ENCODE assay signal across 12 cellular contexts in the genomic region with DNA sequence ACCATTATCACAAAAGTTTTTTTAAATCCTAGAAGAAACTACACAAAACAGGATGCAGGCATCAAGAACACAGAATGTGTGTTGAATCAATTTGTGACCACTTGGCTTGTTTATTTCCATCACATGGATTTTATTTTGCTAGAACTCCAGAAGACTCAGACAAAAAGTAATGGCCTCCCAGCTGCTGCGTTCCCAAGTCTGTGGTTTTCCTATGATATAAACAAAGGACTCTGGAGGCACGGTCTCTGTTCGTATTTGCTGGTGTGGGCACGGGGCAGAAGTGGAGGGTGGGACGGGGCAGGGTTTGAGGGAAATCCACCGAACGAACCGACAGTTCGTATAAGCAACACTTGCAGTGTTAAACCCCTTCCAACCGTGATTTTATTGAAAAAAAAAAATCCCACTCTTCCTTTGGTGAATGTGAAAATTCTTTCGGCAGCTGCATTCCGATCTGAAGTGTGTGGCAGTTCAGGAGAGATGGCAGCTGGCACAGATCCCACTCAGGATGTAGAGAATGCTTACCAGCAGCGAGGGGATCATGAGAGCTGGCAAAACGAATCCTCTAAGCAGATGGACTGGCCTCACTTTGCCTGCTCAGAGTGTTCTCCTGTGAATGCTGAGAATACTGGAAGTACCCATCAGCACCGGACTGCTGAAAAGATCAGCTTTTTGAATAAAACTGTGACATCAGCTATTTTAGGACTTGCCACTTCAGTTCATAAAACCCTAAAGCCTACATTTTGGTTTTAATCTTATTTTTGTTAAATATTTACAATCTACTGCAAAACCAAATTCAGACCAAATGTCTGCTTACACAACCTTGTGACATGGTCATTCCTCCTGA.
DNase-seq lines count a peak whose midpoint lies in the region; ATAC-seq, FAIRE-seq and TF ChIP-seq lines count a peak whose summit lies in the region.
"Had no signal": no experiment of that assay in that cellular context is flagged by ENCODE, and none has a peak within 500 bp of the region (broad histone marks: within the 10 kb centered on the region; RNA-seq: fewer than 3 reads in every experiment).

No MANE protein-coding gene starts in this region.

- TF ChIP-seq EP300 in A549 (IDR thresholded peaks at IDR 0.05) = no peak

- no peak overlapping the region for H3K27ac ChIP-seq in A549

- H3K4me3 Mint-ChIP-seq in type B pancreatic cell = no peak overlapping the region
- H3K4me3 Mint-ChIP-seq: B cell had no signal

- WGBS in A549 (ENCODE audit: missing lambda C conversion rate) = 90% methylated on average over 15 of the region's 15 CpGs

- TF ChIP-seq POLR2A in A549 (IDR thresholded peaks at IDR 0.05; ENCODE audit: low read length) = no peak

- H3K4me1 ChIP-seq in A549 = no peaks in the 10 kb centered on the region

- ATAC-seq in A549 = no peak

- H3K4me1 Mint-ChIP-seq in type B pancreatic cell (ENCODE audit: unreplicated experiment) = no peaks in the 10 kb centered on the region
- H3K4me1 Mint-ChIP-seq: B cell had no signal

- no peak for DNase-seq in A549 (ENCODE audit: low read depth in 1 of 2, low spot score in 1 of 2)
- peak; percentile 65 for DNase-seq in HCEC 1CT
- peak; percentile 37 for DNase-seq in astrocyte of the cerebellum (ENCODE audit: low read depth)
- DNase-seq in lung microvascular endothelial cell (ENCODE audit: low read depth in 2 of 2) = peak; percentile 61 to 85
- DNase-seq in stimulated activated CD4-positive, alpha-beta T cell treated with anti-CD3 and anti-CD28 coated beads, Interleukin-4, amount 100 ng/mL, for 24 hours = no peak
- DNase-seq in SKM-1 (lab: John Stamatoyannopoulos, UW; ENCODE audit: unreplicated experiment) = no peak
- no peak for DNase-seq in type B pancreatic cell (ENCODE audit: extremely low spot score, unreplicated experiment)
- no peak for DNase-seq in NCI-H526 treated with DMSO at 0.1 percent for 48 hours (lab: John Stamatoyannopoulos, UW)
- DNase-seq: central memory CD4-positive, alpha-beta T cell; Karpas-422; stimulated activated CD4-positive, alpha-beta T cell treated with anti-CD3 and anti-CD28 coated beads, Interleukin-15, amount 100 ng/mL, for 24 hours had no signal

- H3K36me3 Mint-ChIP-seq in type B pancreatic cell = peaks cover 40% of the 10 kb centered on the region

- no peak for TF ChIP-seq CTCF in A549 (IDR thresholded peaks at IDR 0.05)
- TF ChIP-seq CTCF in astrocyte of the cerebellum (IDR thresholded peaks at IDR 0.05; ENCODE audit: low read depth, low read length, missing control alignments) = no peak
- no peak for TF ChIP-seq CTCF in type B pancreatic cell (conservative IDR thresholded peaks at IDR 0.05)

- H3K4me2 ChIP-seq in A549 = no peak overlapping the region

- H3K9me3 ChIP-seq in A549 = no peaks in the 10 kb centered on the region

- in situ Hi-C loops in astrocyte of the cerebellum (cut with HindIII; ENCODE audit: low sequenced_read_pairs) = no loop called here

- H3K9me3 Mint-ChIP-seq in type B pancreatic cell = peaks cover 4% of the 10 kb centered on the region

- no peak for FAIRE-seq in A549 (lab: Jason Lieb, UNC)

- H3K27me3 Mint-ChIP-seq in type B pancreatic cell = no peaks in the 10 kb centered on the region
- H3K27me3 Mint-ChIP-seq: B cell had no signal

- no peak for TF ChIP-seq RAD21 in A549 (conservative IDR thresholded peaks at IDR 0.05 in 1 of 2, IDR thresholded peaks at IDR 0.05 in 1 of 2)

- H3K4me3 ChIP-seq in A549 = no peak overlapping the region
- H3K4me3 ChIP-seq in astrocyte of the cerebellum (ENCODE audit: low read depth, low read length) = no peak overlapping the region

- H3K27ac Mint-ChIP-seq in type B pancreatic cell = no peak overlapping the region
- H3K27ac Mint-ChIP-seq: B cell had no signal

- CTCF ChIA-PET in A549 (lab: Yijun Ruan, JAX) = interaction anchor here (0.7 to 5.7 kb wide), 2 partner anchors 151 to 394 kb away, joined by 3 to 23 read pairs; no protein-coding TSS in a partner anchor

- POLR2A ChIA-PET in A549 (lab: Yijun Ruan, JAX) = no interaction called here

TF ChIP-seq in A549, 52 proteins besides CTCF, POLR2A, EP300 and RAD21:
- TF ChIP-seq FOSB (CRISPR knock-in tag; IDR thresholded peaks at IDR 0.05) (no peak), MAFK (IDR thresholded peaks at IDR 0.05; ENCODE audit: partially characterized antibody) (peak; percentile 78)

Comparison
In these comparisons a context has a peak if more than half of its experiments do, and no peak if none do; other contexts are left out.
1. DNase-seq: peak in HCEC 1CT (single experiment), astrocyte of the cerebellum (single experiment) and lung microvascular endothelial cell (2 of 2); none in A549 (0 of 2), stimulated activated CD4-positive, alpha-beta T cell treated with anti-CD3 and anti-CD28 coated beads, Interleukin-4, amount 100 ng/mL, for 24 hours (single experiment), SKM-1 (single experiment), type B pancreatic cell (single experiment) and NCI-H526 treated with DMSO at 0.1 percent for 48 hours (single experiment).